Comparison of ENCODE assay signal across 1 cellular context in the genomic region with DNA sequence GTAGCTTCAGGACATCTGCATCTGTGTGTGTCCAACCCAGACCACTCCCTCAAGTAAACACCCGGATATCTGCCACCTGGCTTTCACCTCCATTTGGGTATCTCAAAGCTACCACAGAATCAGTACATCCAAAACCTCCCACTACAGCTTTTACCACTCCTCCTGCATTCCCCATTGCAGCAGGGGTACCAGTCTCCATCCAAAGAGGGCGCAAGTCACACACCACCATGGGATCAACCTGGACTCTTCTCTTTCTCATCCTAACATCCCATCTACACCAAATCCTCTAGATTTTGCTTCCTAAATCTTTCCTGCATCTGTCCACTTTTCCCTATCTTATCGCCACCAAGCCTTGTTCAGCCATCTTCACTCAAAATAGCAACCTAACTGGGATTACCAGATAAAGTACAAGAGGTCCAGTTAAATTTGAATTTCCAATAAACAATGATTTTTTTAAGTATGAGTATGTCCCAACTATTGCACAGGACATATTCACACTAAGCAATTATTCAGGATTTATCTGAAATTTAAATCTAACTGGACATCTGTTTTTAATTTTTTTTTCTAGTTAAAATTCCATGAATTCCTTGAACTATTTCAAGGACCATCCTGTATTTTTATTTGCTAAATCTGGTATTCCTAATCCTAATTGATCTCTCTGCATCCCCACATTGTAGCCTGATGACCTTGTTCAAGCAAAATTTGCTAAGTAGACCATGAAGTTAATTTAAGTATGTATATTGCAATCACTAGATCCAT.
TF ChIP-seq lines count a peak whose summit lies in the region.

No MANE protein-coding gene starts in this region.

TF ChIP-seq in HCT116, 20 proteins besides CTCF, POLR2A, EP300 and RAD21 (continued from another document):
- TF ChIP-seq JUND (IDR thresholded peaks at IDR 0.05) (no peak), SRF (IDR thresholded peaks at IDR 0.05; ENCODE audit: low read depth) (no peak)
TF ChIP-seq in HCT116: peak in this region for 0.
